16 cellular contexts compared by ENCODE assay signal in the genomic region with DNA sequence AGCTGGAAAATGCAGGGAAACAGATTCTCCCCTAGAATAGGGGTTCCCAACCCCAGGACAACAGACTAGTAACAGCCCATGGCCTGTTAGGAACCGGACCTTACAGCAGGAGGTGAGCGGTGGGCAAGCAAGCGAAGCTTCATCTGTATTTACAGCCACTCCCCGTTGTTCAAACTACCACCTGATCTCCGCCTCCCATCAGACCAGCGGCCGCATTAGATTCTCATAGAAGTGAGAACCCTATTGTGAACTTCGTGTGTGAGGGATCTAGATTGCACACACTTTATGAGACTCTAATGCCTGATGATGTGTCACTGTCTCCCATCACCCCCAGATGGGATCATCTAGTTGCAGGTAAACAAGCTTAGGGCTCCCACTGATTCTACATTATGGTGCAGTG. TPM values are rescaled to one million over a fixed set of nuclear protein-coding genes. Genes with fewer than 3 reads are reported as not detected.
"Had no signal": no experiment of that assay in that cellular context is flagged by ENCODE, and none has a peak within 500 bp of the region (broad histone marks: within the 10 kb centered on the region; RNA-seq: fewer than 3 reads in every experiment).

No MANE protein-coding gene starts in this region.

- H3K27ac ChIP-seq: gastrocnemius medialis, lower lobe of right lung, ovary, upper lobe of right lung had no signal

- H3K36me3 ChIP-seq: gastrocnemius medialis, heart left ventricle, lower lobe of right lung, ovary, upper lobe of right lung had no signal

- H3K4me3 ChIP-seq: gastrocnemius medialis, heart left ventricle, lower lobe of right lung, ovary, upper lobe of right lung had no signal

- DNase-seq: activated CD4-positive, CD25-positive, alpha-beta regulatory T cell; activated naive CD8-positive, alpha-beta T cell treated with anti-CD3 and anti-CD28 coated beads, Interleukin-2, amount 10 ng/mL, durations not matched to agents 7 days and 5 days; gastrocnemius medialis; immature natural killer cell; lower lobe of right lung; ovary; stimulated activated CD4-positive, alpha-beta T cell treated with anti-CD3 and anti-CD28 coated beads, Interleukin-4, amount 100 ng/mL, for 1 hour; stimulated activated naive CD4-positive, alpha-beta T cell treated with Interleukin-2 at 50 U/mL for 16 hours; upper lobe of right lung had no signal

- H3K4me1 ChIP-seq: gastrocnemius medialis, upper lobe of right lung had no signal

- H3K9me3 ChIP-seq: gastrocnemius medialis, lower lobe of right lung, ovary, upper lobe of right lung had no signal

- H3K27me3 ChIP-seq: gastrocnemius medialis, ovary, upper lobe of right lung had no signal

RNA-seq across cellular contexts. Expression of a gene that starts 3.5 kb away (rescaled TPM):
- total RNA-seq: activated naive CD8-positive, alpha-beta T cell treated with anti-CD3 and anti-CD28 coated beads, Interleukin-2, amount 10 ng/mL, durations not matched to agents 7 days and 5 days; dermis microvascular lymphatic vessel endothelial cell; endodermal cell; epithelial cell of proximal tubule; myocyte had no signal
- polyA plus RNA-seq: neural cell had no signal

RNA-seq across cellular contexts. Expression of a gene that starts 18.2 kb away (rescaled TPM):
- total RNA-seq: dermis microvascular lymphatic vessel endothelial cell, endodermal cell, myocyte had no signal
- polyA plus RNA-seq: neural cell had no signal

RNA-seq across cellular contexts. Expression of a gene that starts 39.6 kb away (rescaled TPM):
- total RNA-seq: activated naive CD8-positive, alpha-beta T cell treated with anti-CD3 and anti-CD28 coated beads, Interleukin-2, amount 10 ng/mL, durations not matched to agents 7 days and 5 days; dermis microvascular lymphatic vessel endothelial cell; endodermal cell; epithelial cell of proximal tubule; gastrocnemius medialis; myocyte; ovary; temporal lobe; upper lobe of right lung had no signal
- polyA plus RNA-seq: neural cell, ovary had no signal
